Comparison of ENCODE assay signal across 1 cellular context in genomic region chr1:77996734-77997133, GRCh38.
TF ChIP-seq lines count a peak whose summit lies in the region.

No MANE protein-coding gene starts in this region.

TF ChIP-seq in K562, 482 proteins besides CTCF, POLR2A, EP300 and RAD21:
- TF ChIP-seq ZKSCAN8 (CRISPR knock-in tag; IDR thresholded peaks at IDR 0.05) (no peak), HINFP (tag; conservative IDR thresholded peaks at IDR 0.05; ENCODE audit: low read depth) (no peak), MEIS2 (IDR thresholded peaks at IDR 0.05; ENCODE audit: partially characterized antibody) (no peak), SRSF1 (IDR thresholded peaks at IDR 0.05; ENCODE audit: low read depth, low read length) (no peak), ZFPM2 (CRISPR knock-in tag; IDR thresholded peaks at IDR 0.05) (no peak), MED1 (CRISPR knock-in tag; IDR thresholded peaks at IDR 0.05; ENCODE audit: borderline replicate concordance) (no peak), MCM3 (IDR thresholded peaks at IDR 0.05) (no peak), ZNF134 (CRISPR knock-in tag; conservative IDR thresholded peaks at IDR 0.05) (no peak)
- TF ChIP-seq, protein P1, sequence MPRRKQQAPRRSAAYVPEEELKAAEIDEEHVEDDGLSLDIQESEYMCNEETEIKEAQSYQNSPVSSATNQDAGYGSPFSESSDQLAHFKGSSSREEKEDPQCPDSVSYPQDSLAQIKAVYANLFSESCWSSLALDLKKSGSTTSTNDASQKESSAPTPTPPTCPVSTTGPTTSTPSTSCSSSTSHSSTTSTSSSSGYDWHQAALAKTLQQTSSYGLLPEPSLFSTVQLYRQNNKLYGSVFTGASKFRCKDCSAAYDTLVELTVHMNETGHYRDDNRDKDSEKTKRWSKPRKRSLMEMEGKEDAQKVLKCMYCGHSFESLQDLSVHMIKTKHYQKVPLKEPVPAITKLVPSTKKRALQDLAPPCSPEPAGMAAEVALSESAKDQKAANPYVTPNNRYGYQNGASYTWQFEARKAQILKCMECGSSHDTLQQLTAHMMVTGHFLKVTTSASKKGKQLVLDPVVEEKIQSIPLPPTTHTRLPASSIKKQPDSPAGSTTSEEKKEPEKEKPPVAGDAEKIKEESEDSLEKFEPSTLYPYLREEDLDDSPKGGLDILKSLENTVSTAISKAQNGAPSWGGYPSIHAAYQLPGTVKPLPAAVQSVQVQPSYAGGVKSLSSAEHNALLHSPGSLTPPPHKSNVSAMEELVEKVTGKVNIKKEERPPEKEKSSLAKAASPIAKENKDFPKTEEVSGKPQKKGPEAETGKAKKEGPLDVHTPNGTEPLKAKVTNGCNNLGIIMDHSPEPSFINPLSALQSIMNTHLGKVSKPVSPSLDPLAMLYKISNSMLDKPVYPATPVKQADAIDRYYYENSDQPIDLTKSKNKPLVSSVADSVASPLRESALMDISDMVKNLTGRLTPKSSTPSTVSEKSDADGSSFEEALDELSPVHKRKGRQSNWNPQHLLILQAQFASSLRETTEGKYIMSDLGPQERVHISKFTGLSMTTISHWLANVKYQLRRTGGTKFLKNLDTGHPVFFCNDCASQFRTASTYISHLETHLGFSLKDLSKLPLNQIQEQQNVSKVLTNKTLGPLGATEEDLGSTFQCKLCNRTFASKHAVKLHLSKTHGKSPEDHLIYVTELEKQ (CRISPR knock-in tag; IDR thresholded peaks at IDR 0.05) = no peak
- TF ChIP-seq, protein P2, sequence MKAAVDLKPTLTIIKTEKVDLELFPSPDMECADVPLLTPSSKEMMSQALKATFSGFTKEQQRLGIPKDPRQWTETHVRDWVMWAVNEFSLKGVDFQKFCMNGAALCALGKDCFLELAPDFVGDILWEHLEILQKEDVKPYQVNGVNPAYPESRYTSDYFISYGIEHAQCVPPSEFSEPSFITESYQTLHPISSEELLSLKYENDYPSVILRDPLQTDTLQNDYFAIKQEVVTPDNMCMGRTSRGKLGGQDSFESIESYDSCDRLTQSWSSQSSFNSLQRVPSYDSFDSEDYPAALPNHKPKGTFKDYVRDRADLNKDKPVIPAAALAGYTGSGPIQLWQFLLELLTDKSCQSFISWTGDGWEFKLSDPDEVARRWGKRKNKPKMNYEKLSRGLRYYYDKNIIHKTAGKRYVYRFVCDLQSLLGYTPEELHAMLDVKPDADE (conservative IDR thresholded peaks at IDR 0.05; ENCODE audit: control insufficient read depth, low read depth, low read length) = no peak
TF ChIP-seq in K562: peak in this region for 0.
